11 cellular contexts compared by ENCODE assay signal in genomic region chr21:42425603-42425985, GRCh38.
DNase-seq lines count a peak whose midpoint lies in the region; ATAC-seq, FAIRE-seq and TF ChIP-seq lines count a peak whose summit lies in the region.
"Had no signal": no experiment of that assay in that cellular context is flagged by ENCODE, and none has a peak within 500 bp of the region (broad histone marks: within the 10 kb centered on the region; RNA-seq: fewer than 3 reads in every experiment).

No MANE protein-coding gene starts in this region.

- FAIRE-seq in H54 (lab: Jason Lieb, UNC) = no peak

- peaks cover 2% of the 10 kb centered on the region for H3K9me3 Mint-ChIP-seq in activated naive CD4-positive, alpha-beta T cell treated with anti-CD3 and anti-CD28 coated beads, Interleukin-2, amount 10 ng/mL, durations not matched to agents 7 days and 5 days
- peaks cover 8% of the 10 kb centered on the region for H3K9me3 Mint-ChIP-seq in stimulated activated memory B cell treated with anti-CD40 and anti-IgM and Interleukin-4, amounts not matched to agents 10 μg/mL and 1 μg/mL and 100 μg/mL, for 72 hours

- ATAC-seq in GM21576 (IDR thresholded peaks at IDR 0.05; ENCODE audit: unreplicated experiment) = peak; percentile 8
- ATAC-seq in stimulated activated memory B cell treated with anti-CD40 and anti-IgM and Interleukin-4, amounts not matched to agents 10 μg/mL and 1 μg/mL and 100 μg/mL, for 72 hours = no peak
- ATAC-seq: Right ventricle myocardium inferior had no signal

- H3K27me3 Mint-ChIP-seq in activated naive CD4-positive, alpha-beta T cell treated with anti-CD3 and anti-CD28 coated beads, Interleukin-2, amount 10 ng/mL, durations not matched to agents 7 days and 5 days = no peaks in the 10 kb centered on the region
- H3K27me3 Mint-ChIP-seq in stimulated activated memory B cell treated with anti-CD40 and anti-IgM and Interleukin-4, amounts not matched to agents 10 μg/mL and 1 μg/mL and 100 μg/mL, for 72 hours = peaks cover 35% of the 10 kb centered on the region

- peak; percentile 25 for DNase-seq in activated naive CD4-positive, alpha-beta T cell treated with anti-CD3 and anti-CD28 coated beads, Interleukin-2, amount 10 ng/mL, durations not matched to agents 7 days and 5 days
- DNase-seq in activated naive CD4-positive, alpha-beta T cell treated with Interleukin-2 at 50 U/mL for 16 hours = no peak
- DNase-seq in activated CD4-positive, CD25-positive, alpha-beta regulatory T cell treated with anti-CD3 and anti-CD28 coated beads, Interleukin-2, amount 50 U/mL, for 72 hours = peak; percentile 27
- DNase-seq in HuH-7.5 (ENCODE audit: low spot score) (no peak), Ammon's horn (ENCODE audit: low spot score) (no peak), H54 (ENCODE audit: insufficient read length, low spot score) (no peak)
- DNase-seq: mesenchymal stem cell, NCI-H774 had no signal

- TF ChIP-seq POLR2A in H54 (IDR thresholded peaks at IDR 0.05; ENCODE audit: low read depth, low read length) = no peak

- H3K36me3 Mint-ChIP-seq in activated naive CD4-positive, alpha-beta T cell treated with anti-CD3 and anti-CD28 coated beads, Interleukin-2, amount 10 ng/mL, durations not matched to agents 7 days and 5 days = peaks cover 85% of the 10 kb centered on the region
- H3K36me3 Mint-ChIP-seq in stimulated activated memory B cell treated with anti-CD40 and anti-IgM and Interleukin-4, amounts not matched to agents 10 μg/mL and 1 μg/mL and 100 μg/mL, for 72 hours = no peaks in the 10 kb centered on the region

- peak overlapping the region; percentile 91 for H3K27ac Mint-ChIP-seq in activated naive CD4-positive, alpha-beta T cell treated with anti-CD3 and anti-CD28 coated beads, Interleukin-2, amount 10 ng/mL, durations not matched to agents 7 days and 5 days
- H3K27ac Mint-ChIP-seq in stimulated activated memory B cell treated with anti-CD40 and anti-IgM and Interleukin-4, amounts not matched to agents 10 μg/mL and 1 μg/mL and 100 μg/mL, for 72 hours = peak overlapping the region; percentile 8

- peak overlapping the region; percentile 55 for H3K4me3 Mint-ChIP-seq in activated naive CD4-positive, alpha-beta T cell treated with anti-CD3 and anti-CD28 coated beads, Interleukin-2, amount 10 ng/mL, durations not matched to agents 7 days and 5 days
- no peak overlapping the region for H3K4me3 Mint-ChIP-seq in stimulated activated memory B cell treated with anti-CD40 and anti-IgM and Interleukin-4, amounts not matched to agents 10 μg/mL and 1 μg/mL and 100 μg/mL, for 72 hours

- peaks cover 69% of the 10 kb centered on the region for H3K4me1 Mint-ChIP-seq in activated naive CD4-positive, alpha-beta T cell treated with anti-CD3 and anti-CD28 coated beads, Interleukin-2, amount 10 ng/mL, durations not matched to agents 7 days and 5 days
- peaks cover 46% of the 10 kb centered on the region for H3K4me1 Mint-ChIP-seq in stimulated activated memory B cell treated with anti-CD40 and anti-IgM and Interleukin-4, amounts not matched to agents 10 μg/mL and 1 μg/mL and 100 μg/mL, for 72 hours

- CTCF ChIA-PET in activated naive CD4-positive, alpha-beta T cell treated with anti-CD3 and anti-CD28 coated beads, Interleukin-2, amount 10 ng/mL, durations not matched to agents 7 days and 5 days (lab: Charles Lee) = interaction anchor here (1.0 to 3.2 kb wide), 5 partner anchors 19 to 280 kb away, joined by 3 to 18 read pairs (median 9); partner anchors contain the start of gene UBASH3A

Comparison
In these comparisons a context has a peak if more than half of its experiments do, and no peak if none do; other contexts are left out.
1. DNase-seq: peak in activated naive CD4-positive, alpha-beta T cell treated with anti-CD3 and anti-CD28 coated beads, Interleukin-2, amount 10 ng/mL, durations not matched to agents 7 days and 5 days (single experiment) and activated CD4-positive, CD25-positive, alpha-beta regulatory T cell treated with anti-CD3 and anti-CD28 coated beads, Interleukin-2, amount 50 U/mL, for 72 hours (single experiment); none in activated naive CD4-positive, alpha-beta T cell treated with Interleukin-2 at 50 U/mL for 16 hours (single experiment), HuH-7.5 (single experiment), Ammon's horn (single experiment) and H54 (single experiment).